8 cellular contexts compared by ENCODE assay signal in genomic region chr9:125142560-125143376, GRCh38.
A peak's percentile ranks its signal among the peaks of the same experiment; 100 is the strongest.
DNase-seq lines count a peak whose midpoint lies in the region; ATAC-seq and TF ChIP-seq lines count a peak whose summit lies in the region.

No MANE protein-coding gene starts in this region.

- peak overlapping the region; percentile 99 for H3K4me3 Mint-ChIP-seq in nephron progenitor cell

- H3K4me1 Mint-ChIP-seq in nephron progenitor cell, result peaks cover 10% of the 10 kb centered on the region

- H3K27me3 Mint-ChIP-seq in nephron progenitor cell (ENCODE audit: low read depth, poor library complexity), result no peaks in the 10 kb centered on the region

- peak overlapping the region; percentile 81 for H3K27ac Mint-ChIP-seq in nephron progenitor cell

- peaks cover 20% of the 10 kb centered on the region for H3K36me3 Mint-ChIP-seq in nephron progenitor cell (ENCODE audit: low read depth)

- TF ChIP-seq CTCF in GM12874 (IDR thresholded peaks at IDR 0.05; ENCODE audit: insufficient read depth, low read depth, low read length) (0 out of 2 replicates have a peak, but pooled peaks have one; percentile 13), nephron progenitor cell (IDR thresholded peaks at IDR 0.05) (no peak)

- ATAC-seq in HG02852 (IDR thresholded peaks at IDR 0.05; ENCODE audit: unreplicated experiment), result peak; percentile 11

- H3K9me3 Mint-ChIP-seq in nephron progenitor cell, result no peaks in the 10 kb centered on the region

- peak in 3 of 5 donors; percentile 8 to 28 (median 9) for DNase-seq in T-helper 1 cell
- DNase-seq in effector CD4-positive, alpha-beta T cell, result peak; percentile 13
- no peak for DNase-seq in nephron progenitor cell
- no peak for DNase-seq in middle frontal gyrus (ENCODE audit: extremely low spot score, low spot score)
- no peak for DNase-seq in NCI-H774 (lab: John Stamatoyannopoulos, UW)
- no peak for DNase-seq in LoVo (ENCODE audit: low spot score)

Comparison
In these comparisons a context has a peak if more than half of its experiments do, and no peak if none do; other contexts are left out.
1. DNase-seq: peak in T-helper 1 cell (3 of 5) and effector CD4-positive, alpha-beta T cell (single experiment); none in nephron progenitor cell (single experiment), middle frontal gyrus (single experiment), NCI-H774 (single experiment) and LoVo (single experiment).